ENCODE assay signal across 9 cellular contexts in the genomic region with DNA sequence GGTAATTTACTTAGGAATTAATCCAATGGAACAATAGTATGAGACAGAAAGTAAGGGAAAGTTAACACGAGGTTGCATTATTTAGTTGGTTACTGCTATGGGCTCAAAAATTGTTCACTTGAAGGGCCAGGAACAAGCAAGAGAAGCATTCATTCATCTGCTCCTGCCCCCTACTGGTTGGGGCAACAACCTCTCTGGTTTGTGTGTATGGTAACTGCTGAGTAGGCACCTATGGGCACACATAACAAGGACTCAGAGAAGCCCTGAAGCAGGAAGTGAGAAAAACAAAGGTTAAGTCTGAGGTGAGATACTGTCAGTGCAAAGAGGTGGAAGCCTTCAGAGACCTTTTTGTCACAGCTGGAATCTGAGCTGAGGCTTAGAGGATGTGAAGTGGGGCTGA. TPM values are rescaled to one million over a fixed set of nuclear protein-coding genes. Genes with fewer than 3 reads are reported as not detected.
DNase-seq lines count a peak whose midpoint lies in the region; ATAC-seq, FAIRE-seq and TF ChIP-seq lines count a peak whose summit lies in the region.
"Had no signal": no experiment of that assay in that cellular context is flagged by ENCODE, and none has a peak within 500 bp of the region (broad histone marks: within the 10 kb centered on the region; RNA-seq: fewer than 3 reads in every experiment).

No MANE protein-coding gene starts in this region.

- H3K9ac ChIP-seq in DND-41 (ENCODE audit: low read depth, low read length) = no peak overlapping the region

- no peaks in the 10 kb centered on the region for H3K9me3 ChIP-seq in DND-41 (ENCODE audit: insufficient read depth, low read length, severe bottlenecking)
- H3K9me3 ChIP-seq in small intestine (ENCODE audit: control insufficient read depth, low read depth) = no peaks in the 10 kb centered on the region

- 70 to 85% (median 79%) methylated on average over 1 of the region's 1 CpG for WGBS in small intestine, 3 donors

- intact Hi-C loops in sciatic nerve (cut with DNase I) = loop anchor here (10.0 kb wide), 1 partner anchor 165 kb away; no protein-coding TSS in a partner anchor

- no peak for FAIRE-seq in small intestine (lab: Jason Lieb, UNC)

- peak; percentile 17 for DNase-seq in DND-41
- DNase-seq in Kasumi-1 (lab: John Stamatoyannopoulos, UW) = peak; percentile 4 to 15
- DNase-seq in central memory CD4-positive, alpha-beta T cell = peak; percentile 14
- DNase-seq in small intestine = peak; percentile 40
- DNase-seq in sciatic nerve (ENCODE audit: low spot score) = no peak
- DNase-seq in HK-2 (ENCODE audit: unreplicated experiment) = no peak
- DNase-seq in NOMO-1 treated with dmso at 0.1 percent for 144 hours (lab: John Stamatoyannopoulos, UW; ENCODE audit: unreplicated experiment) = no peak

- no peaks in the 10 kb centered on the region for H3K79me2 ChIP-seq in DND-41 (ENCODE audit: insufficient read depth, low read length)

- H3K27me3 ChIP-seq in DND-41 (ENCODE audit: insufficient read depth, low read length, poor library complexity) (no peaks in the 10 kb centered on the region), small intestine (ENCODE audit: control insufficient read depth in 2 of 2, insufficient read depth in 2 of 2, low read length in 2 of 2) (peaks cover 0 to 2% of the 10 kb centered on the region in 2 donors)

- no peak overlapping the region for H2AFZ ChIP-seq in DND-41 (ENCODE audit: low read depth, low read length)

- no peaks in the 10 kb centered on the region for H3K4me1 ChIP-seq in DND-41 (ENCODE audit: insufficient read depth, low read length)
- H3K4me1 ChIP-seq in small intestine (ENCODE audit: control insufficient read depth in 2 of 2, insufficient read depth in 1 of 2, low read depth in 1 of 2, low read length in 1 of 2) = peaks cover 0 to 2% of the 10 kb centered on the region in 2 donors

- H3K36me3 ChIP-seq in DND-41 (ENCODE audit: insufficient read depth, low read length) (no peaks in the 10 kb centered on the region), small intestine (ENCODE audit: control insufficient read depth in 2 of 2, insufficient read depth in 2 of 2, low read length in 2 of 2) (no peaks in the 10 kb centered on the region)

- peak; percentile 47; the same call in 2 of the 3 replicates for ATAC-seq in DND-41 (ENCODE audit: insufficient read depth, low read depth)
- peak; percentile 47 for ATAC-seq in GM19395 (IDR thresholded peaks at IDR 0.05; ENCODE audit: unreplicated experiment)
- ATAC-seq in sciatic nerve = no peak

- no peak overlapping the region for H3K4me2 ChIP-seq in DND-41 (ENCODE audit: insufficient read depth, low read length)

- H4K20me1 ChIP-seq in DND-41 (ENCODE audit: insufficient read depth, low read length) = no peaks in the 10 kb centered on the region

- H3K4me3 ChIP-seq in DND-41 (ENCODE audit: low read depth in 1 of 2, low read length in 2 of 2) = no peak overlapping the region
- H3K4me3 ChIP-seq in small intestine (ENCODE audit: low read depth in 1 of 2, low read length in 2 of 2) = no peak overlapping the region
- H3K4me3 ChIP-seq: SK-N-MC had no signal

- TF ChIP-seq CTCF in DND-41 (IDR thresholded peaks at IDR 0.05; ENCODE audit: borderline replicate concordance, extremely low read depth, low read length, poor library complexity, severe bottlenecking) = peak; percentile 51

- H3K27ac ChIP-seq in DND-41 (ENCODE audit: low read length) (no peak overlapping the region), small intestine (ENCODE audit: low read depth in 1 of 2, low read length in 1 of 2) (no peak overlapping the region)
- H3K27ac ChIP-seq: SK-N-MC had no signal

RNA-seq across cellular contexts. Expression of a gene that starts 34.4 kb away (rescaled TPM):
- polyA plus RNA-seq in small intestine = 1 to 10 TPM; 2.7 to 5.9 (median 3.4) TPM
- total RNA-seq in sciatic nerve = 13.2 TPM

Comparison
In these comparisons a context has a peak if more than half of its experiments do, and no peak if none do; other contexts are left out.
1. DNase-seq: peak in DND-41 (single experiment), Kasumi-1 (2 of 2), central memory CD4-positive, alpha-beta T cell (single experiment) and small intestine (single experiment); none in sciatic nerve (single experiment), HK-2 (single experiment) and NOMO-1 treated with dmso at 0.1 percent for 144 hours (single experiment).